ENCODE assay signal across 18 cellular contexts in genomic region chr4:184989283-184989682, GRCh38. TPM values are rescaled to one million over a fixed set of nuclear protein-coding genes. Genes with fewer than 3 reads are reported as not detected.
"Had no signal": no experiment of that assay in that cellular context is flagged by ENCODE, and none has a peak within 500 bp of the region (broad histone marks: within the 10 kb centered on the region; RNA-seq: fewer than 3 reads in every experiment).

No MANE protein-coding gene starts in this region.

RNA-seq across cellular contexts. Expression of gene HELT, which starts 29.0 kb away (rescaled TPM):
- total RNA-seq: myocyte; naive thymus-derived CD8-positive, alpha-beta T cell; natural killer cell treated with Interleukin-12 subunit alpha and Interleukin-12 subunit beta and Interleukin-15 and Interleukin-18, amount 100 ng/mL, for 72 hours; omental fat pad; osteocyte; pancreas; posterior vena cava; pulmonary artery endothelial cell; right atrium auricular region; sciatic nerve; stomach; subcutaneous adipose tissue; testis; transverse colon; ureter; vagina had no signal
- polyA plus RNA-seq: naive thymus-derived CD8-positive, alpha-beta T cell; neural cell; pancreas; small intestine; stomach had no signal
